ENCODE assay signal across 8 cellular contexts in genomic region chr17:42288985-42289862, GRCh38. TPM values are rescaled to one million over a fixed set of nuclear protein-coding genes. Genes with fewer than 3 reads are reported as not detected.
DNase-seq lines count a peak whose midpoint lies in the region; ATAC-seq lines count a peak whose summit lies in the region.

No MANE protein-coding gene starts in this region.

- H3K4me1 ChIP-seq in mesodermal cell (ENCODE audit: control insufficient read depth, insufficient read depth, low read length, poor library complexity, severe bottlenecking): peaks cover 3% of the 10 kb centered on the region

- H3K4me3 ChIP-seq in mesodermal cell (ENCODE audit: extremely low read depth, insufficient read depth, low read length, poor library complexity, severe bottlenecking): peak overlapping the region; percentile 44

- peak; percentile 54 for DNase-seq in T-helper 22 cell (ENCODE audit: low read depth)
- DNase-seq in central memory CD4-positive, alpha-beta T cell: peak; percentile 62
- peak; percentile 63 to 67 for DNase-seq in stimulated activated naive CD8-positive, alpha-beta T cell treated with anti-CD3 and anti-CD28 coated beads, Interleukin-15, amount 100 ng/mL, for 72 hours
- DNase-seq in NCI-H345 (lab: John Stamatoyannopoulos, UW): no peak
- no peak for DNase-seq in cerebellar nuclear complex (lab: John Stamatoyannopoulos, UW)
- no peak for DNase-seq in DMS114 treated with DMSO at 0.1 percent for 48 hours (lab: John Stamatoyannopoulos, UW; ENCODE audit: unreplicated experiment)

- WGBS in mesodermal cell (ENCODE audit: insufficient coverage in 2 of 2), 2 experiments: 78 to 85% methylated on average over 21 to 23 of the region's 32 CpGs

- H3K36me3 ChIP-seq in mesodermal cell (ENCODE audit: control insufficient read depth, insufficient read depth, low read length): no peaks in the 10 kb centered on the region

- H3K27me3 Mint-ChIP-seq in stimulated activated naive CD8-positive, alpha-beta T cell treated with anti-CD3 and anti-CD28 coated beads, Interleukin-15, amount 100 ng/mL, for 72 hours: no peaks in the 10 kb centered on the region

- H3K4me1 Mint-ChIP-seq in stimulated activated naive CD8-positive, alpha-beta T cell treated with anti-CD3 and anti-CD28 coated beads, Interleukin-15, amount 100 ng/mL, for 72 hours: peaks cover 83% of the 10 kb centered on the region

- ATAC-seq in GM21619 (IDR thresholded peaks at IDR 0.05; ENCODE audit: unreplicated experiment): peak; percentile 19
- ATAC-seq in stimulated activated naive CD8-positive, alpha-beta T cell treated with anti-CD3 and anti-CD28 coated beads, Interleukin-15, amount 100 ng/mL, for 72 hours: peak; percentile 33

- no peaks in the 10 kb centered on the region for H3K9me3 ChIP-seq in mesodermal cell (ENCODE audit: control insufficient read depth, low read length)

- no peaks in the 10 kb centered on the region for H3K9me3 Mint-ChIP-seq in stimulated activated naive CD8-positive, alpha-beta T cell treated with anti-CD3 and anti-CD28 coated beads, Interleukin-15, amount 100 ng/mL, for 72 hours

- peak overlapping the region; percentile 96 to 97 for H3K27ac Mint-ChIP-seq in stimulated activated naive CD8-positive, alpha-beta T cell treated with anti-CD3 and anti-CD28 coated beads, Interleukin-15, amount 100 ng/mL, for 72 hours

- no peak overlapping the region for H3K27ac ChIP-seq in mesodermal cell (ENCODE audit: low read depth, low read length, severe bottlenecking)

- H3K4me3 Mint-ChIP-seq in stimulated activated naive CD8-positive, alpha-beta T cell treated with anti-CD3 and anti-CD28 coated beads, Interleukin-15, amount 100 ng/mL, for 72 hours: peak overlapping the region; percentile 89 to 93

RNA-seq across cellular contexts. Expression of gene STAT5A, which starts 0.9 kb away (rescaled TPM):
- polyA plus RNA-seq in mesodermal cell (2013, experiment 1 of 2): 11.4 TPM
- polyA plus RNA-seq in mesodermal cell (2013, experiment 2 of 2): 7.7 TPM

RNA-seq across cellular contexts. Expression of gene STAT5B, which starts 13.0 kb away (rescaled TPM):
- polyA plus RNA-seq in mesodermal cell (2013, experiment 1 of 2): 31.3 TPM
- 23.8 TPM for polyA plus RNA-seq in mesodermal cell (2013, experiment 2 of 2)

Comparison
In these comparisons a context has a peak if more than half of its experiments do, and no peak if none do; other contexts are left out.
1. DNase-seq: peak in T-helper 22 cell (single experiment), central memory CD4-positive, alpha-beta T cell (single experiment) and stimulated activated naive CD8-positive, alpha-beta T cell treated with anti-CD3 and anti-CD28 coated beads, Interleukin-15, amount 100 ng/mL, for 72 hours (2 of 2); none in NCI-H345 (single experiment), cerebellar nuclear complex (0 of 2) and DMS114 treated with DMSO at 0.1 percent for 48 hours (single experiment).